In genomic region chr20:1327827-1328679, GRCh38 we compare ENCODE assay signal across 8 cellular contexts. TPM values are rescaled to one million over a fixed set of nuclear protein-coding genes. Genes with fewer than 3 reads are reported as not detected.
A peak's percentile ranks its signal among the peaks of the same experiment; 100 is the strongest.
DNase-seq lines count a peak whose midpoint lies in the region; ATAC-seq and TF ChIP-seq lines count a peak whose summit lies in the region.

No MANE protein-coding gene starts in this region.

- H4K8ac ChIP-seq in neuronal stem cell (ENCODE audit: low read depth, low read length), result no peak overlapping the region

- peak overlapping the region; percentile 9 for H2BK5ac ChIP-seq in neuronal stem cell (ENCODE audit: low read length)

- H3K9ac ChIP-seq in neuronal stem cell (ENCODE audit: low read depth, low read length, poor library complexity), result no peak overlapping the region

- H3K4me1 ChIP-seq in ACC112 (ENCODE audit: control insufficient read depth, insufficient read depth, low read length, unreplicated experiment) (peaks cover 65% of the 10 kb centered on the region), neuronal stem cell (ENCODE audit: control insufficient read depth in 2 of 2, insufficient read depth in 1 of 2, low read depth in 1 of 2, low read length in 2 of 2) (peaks cover 13 to 20% of the 10 kb centered on the region in 2 donors)

- H3K79me2 ChIP-seq in ACC112 (ENCODE audit: control insufficient read depth, insufficient read depth, low read length, unreplicated experiment), result peaks cover 70% of the 10 kb centered on the region

- H3K79me1 ChIP-seq in neuronal stem cell (ENCODE audit: low read depth, low read length), result peaks cover 13% of the 10 kb centered on the region

- H2BK120ac ChIP-seq in neuronal stem cell (ENCODE audit: low read depth, low read length), result no peak overlapping the region

- H3K4me3 ChIP-seq in ACC112 (ENCODE audit: low read depth, low read length), result peak overlapping the region; percentile 85
- no peak overlapping the region for H3K4me3 ChIP-seq in coronary artery
- no peak overlapping the region for H3K4me3 ChIP-seq in neuronal stem cell (ENCODE audit: low read length in 2 of 2)

- H3K4me2 ChIP-seq in neuronal stem cell (ENCODE audit: insufficient read depth, low read length, poor library complexity, severe bottlenecking), result no peak overlapping the region

- no peak overlapping the region for H2AK5ac ChIP-seq in neuronal stem cell (ENCODE audit: low read depth, low read length)

- no peak overlapping the region for H3K14ac ChIP-seq in neuronal stem cell (ENCODE audit: low read length)

- ATAC-seq in HG03280 (IDR thresholded peaks at IDR 0.05; ENCODE audit: unreplicated experiment) (no peak), HG02759 (IDR thresholded peaks at IDR 0.05; ENCODE audit: unreplicated experiment) (no peak)

- no peak for TF ChIP-seq CTCF in coronary artery (IDR thresholded peaks at IDR 0.05)

- no peaks in the 10 kb centered on the region for H3K9me3 ChIP-seq in neuronal stem cell (replicated peaks in 1 of 2; ENCODE audit: control insufficient read depth in 2 of 2, insufficient read depth in 1 of 2, low read depth in 1 of 2, low read length in 2 of 2)

- WGBS in neuronal stem cell (ENCODE audit: extremely low coverage in 2 of 2, insufficient read length in 2 of 2, insufficient replicate concordance in 1 of 2), 2 donors, result no CpG with 5 or more reads among the region's 7 CpGs

- H3K27me3 ChIP-seq in ACC112 (ENCODE audit: insufficient read depth, low read length) (no peaks in the 10 kb centered on the region), neuronal stem cell (ENCODE audit: control insufficient read depth in 3 of 3, insufficient read depth in 3 of 3, low read depth in 1 of 3, low read length in 3 of 3) (no peaks in the 10 kb centered on the region)

- H3K27ac ChIP-seq in ACC112 (ENCODE audit: low read depth, low read length) (peak overlapping the region; percentile 99), coronary artery (peak overlapping the region; percentile 9 to 99), neuronal stem cell (replicated peaks; ENCODE audit: low read length) (no peak overlapping the region)

- no peak overlapping the region for H3K23ac ChIP-seq in neuronal stem cell (ENCODE audit: low read depth, low read length, poor library complexity)

- no peak overlapping the region for H2BK12ac ChIP-seq in neuronal stem cell (ENCODE audit: low read length)

- no peak overlapping the region for H4K91ac ChIP-seq in neuronal stem cell (ENCODE audit: low read depth, low read length, poor library complexity)

- DNase-seq in HuH-7.5 (ENCODE audit: low spot score) (peak; percentile 53), coronary artery (ENCODE audit: low spot score) (peak; percentile 68), neuronal stem cell (ENCODE audit: low spot score) (no peak), NCI-H1436 treated with DMSO at 0.1 percent for 48 hours (lab: John Stamatoyannopoulos, UW) (no peak), HCEC 1CT (no peak)

- H3K4ac ChIP-seq in neuronal stem cell (ENCODE audit: low read length), result no peak overlapping the region

- H2BK15ac ChIP-seq in neuronal stem cell (ENCODE audit: low read length), result no peak overlapping the region

- H2AFZ ChIP-seq in ACC112 (ENCODE audit: low read length, unreplicated experiment) (no peak overlapping the region), neuronal stem cell (ENCODE audit: low read length) (no peak overlapping the region)

- no peak overlapping the region for H3K18ac ChIP-seq in neuronal stem cell (ENCODE audit: low read length)

- H3K36me3 ChIP-seq in ACC112 (ENCODE audit: insufficient read depth, low read length) (no peaks in the 10 kb centered on the region; the same call in 1 of the 2 replicates), neuronal stem cell (replicated peaks in 1 of 2; ENCODE audit: control insufficient read depth in 2 of 2, insufficient read depth in 2 of 2, low read length in 2 of 2) (peaks cover 9 to 40% of the 10 kb centered on the region in 2 donors)

RNA-seq across cellular contexts. Expression of gene SDCBP2, which starts 0.9 kb away (rescaled TPM):
- polyA plus RNA-seq in neuronal stem cell (2013, experiment 1 of 2), result 4.7 TPM
- polyA plus RNA-seq in neuronal stem cell (2013, experiment 2 of 2), result 5.3 TPM

Comparison
In these comparisons a context has a peak if more than half of its experiments do, and no peak if none do; other contexts are left out.
1. DNase-seq: peak in HuH-7.5 (single experiment) and coronary artery (single experiment); none in neuronal stem cell (single experiment), NCI-H1436 treated with DMSO at 0.1 percent for 48 hours (single experiment) and HCEC 1CT (single experiment).